In the genomic region with DNA sequence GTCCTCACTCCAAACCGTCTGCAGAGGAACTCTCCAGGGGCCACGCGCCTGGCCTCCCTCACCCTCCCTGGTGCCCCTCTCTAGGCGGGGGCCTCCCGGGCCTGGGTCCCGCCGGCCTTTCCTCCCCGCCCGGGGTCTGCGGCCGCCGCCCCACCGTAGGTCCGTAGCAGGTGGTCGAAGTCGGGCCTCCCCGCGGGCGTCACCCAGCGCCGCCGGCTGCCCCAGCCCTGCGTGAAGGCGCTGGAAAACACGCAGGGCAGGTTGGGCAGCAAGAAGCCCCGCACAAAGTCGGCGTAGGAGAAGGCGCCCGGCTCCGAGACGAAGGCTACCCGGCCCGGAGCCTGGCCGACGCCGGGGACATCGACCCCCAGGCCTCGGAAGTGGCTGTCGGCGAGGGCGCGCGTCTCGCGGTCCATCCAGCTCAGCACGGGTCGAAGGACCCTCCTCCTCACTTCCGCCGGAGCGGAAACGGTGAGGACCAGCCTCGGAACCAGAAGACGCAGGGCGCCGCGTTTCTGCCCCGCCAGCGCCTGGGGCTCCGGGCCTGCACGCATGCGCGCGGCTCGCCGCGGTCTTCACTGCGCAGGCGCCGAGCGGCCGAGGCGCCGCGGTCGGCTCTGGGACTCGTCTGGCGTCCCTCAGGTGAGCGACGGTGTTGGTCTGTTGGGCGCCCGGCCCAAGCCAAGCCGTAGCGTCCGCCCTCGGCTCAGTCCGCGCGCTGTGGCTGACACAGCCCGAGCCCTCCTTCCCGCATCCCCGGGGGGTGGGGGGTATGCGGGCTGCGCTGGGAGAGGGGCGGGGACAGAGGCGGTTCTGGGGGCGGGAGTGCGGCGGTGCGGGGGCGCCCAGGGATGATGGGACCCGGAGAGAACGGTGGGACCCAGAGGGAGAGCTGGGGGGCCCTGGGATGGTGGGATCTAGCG, we compare ENCODE assay signal across 1 cellular context.
TF ChIP-seq lines count a peak whose summit lies in the region.

A gene with protein sequence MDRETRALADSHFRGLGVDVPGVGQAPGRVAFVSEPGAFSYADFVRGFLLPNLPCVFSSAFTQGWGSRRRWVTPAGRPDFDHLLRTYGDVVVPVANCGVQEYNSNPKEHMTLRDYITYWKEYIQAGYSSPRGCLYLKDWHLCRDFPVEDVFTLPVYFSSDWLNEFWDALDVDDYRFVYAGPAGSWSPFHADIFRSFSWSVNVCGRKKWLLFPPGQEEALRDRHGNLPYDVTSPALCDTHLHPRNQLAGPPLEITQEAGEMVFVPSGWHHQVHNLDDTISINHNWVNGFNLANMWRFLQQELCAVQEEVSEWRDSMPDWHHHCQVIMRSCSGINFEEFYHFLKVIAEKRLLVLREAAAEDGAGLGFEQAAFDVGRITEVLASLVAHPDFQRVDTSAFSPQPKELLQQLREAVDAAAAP (minus strand): TSS at position 445 of the 923 bp plus-strand sequence. CDS start 29 bp downstream, at position 416.
A gene with protein sequence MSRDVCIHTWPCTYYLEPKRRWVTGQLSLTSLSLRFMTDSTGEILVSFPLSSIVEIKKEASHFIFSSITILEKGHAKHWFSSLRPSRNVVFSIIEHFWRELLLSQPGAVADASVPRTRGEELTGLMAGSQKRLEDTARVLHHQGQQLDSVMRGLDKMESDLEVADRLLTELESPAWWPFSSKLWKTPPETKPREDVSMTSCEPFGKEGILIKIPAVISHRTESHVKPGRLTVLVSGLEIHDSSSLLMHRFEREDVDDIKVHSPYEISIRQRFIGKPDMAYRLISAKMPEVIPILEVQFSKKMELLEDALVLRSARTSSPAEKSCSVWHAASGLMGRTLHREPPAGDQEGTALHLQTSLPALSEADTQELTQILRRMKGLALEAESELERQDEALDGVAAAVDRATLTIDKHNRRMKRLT (plus strand): TSS at position 578 of the 923 bp plus-strand sequence. CDS start 12,302 bp downstream, outside the sequence.

TF ChIP-seq in K562, 482 proteins besides CTCF, POLR2A, EP300 and RAD21 (continued from another document and continues in another):
- TF ChIP-seq, protein P1, sequence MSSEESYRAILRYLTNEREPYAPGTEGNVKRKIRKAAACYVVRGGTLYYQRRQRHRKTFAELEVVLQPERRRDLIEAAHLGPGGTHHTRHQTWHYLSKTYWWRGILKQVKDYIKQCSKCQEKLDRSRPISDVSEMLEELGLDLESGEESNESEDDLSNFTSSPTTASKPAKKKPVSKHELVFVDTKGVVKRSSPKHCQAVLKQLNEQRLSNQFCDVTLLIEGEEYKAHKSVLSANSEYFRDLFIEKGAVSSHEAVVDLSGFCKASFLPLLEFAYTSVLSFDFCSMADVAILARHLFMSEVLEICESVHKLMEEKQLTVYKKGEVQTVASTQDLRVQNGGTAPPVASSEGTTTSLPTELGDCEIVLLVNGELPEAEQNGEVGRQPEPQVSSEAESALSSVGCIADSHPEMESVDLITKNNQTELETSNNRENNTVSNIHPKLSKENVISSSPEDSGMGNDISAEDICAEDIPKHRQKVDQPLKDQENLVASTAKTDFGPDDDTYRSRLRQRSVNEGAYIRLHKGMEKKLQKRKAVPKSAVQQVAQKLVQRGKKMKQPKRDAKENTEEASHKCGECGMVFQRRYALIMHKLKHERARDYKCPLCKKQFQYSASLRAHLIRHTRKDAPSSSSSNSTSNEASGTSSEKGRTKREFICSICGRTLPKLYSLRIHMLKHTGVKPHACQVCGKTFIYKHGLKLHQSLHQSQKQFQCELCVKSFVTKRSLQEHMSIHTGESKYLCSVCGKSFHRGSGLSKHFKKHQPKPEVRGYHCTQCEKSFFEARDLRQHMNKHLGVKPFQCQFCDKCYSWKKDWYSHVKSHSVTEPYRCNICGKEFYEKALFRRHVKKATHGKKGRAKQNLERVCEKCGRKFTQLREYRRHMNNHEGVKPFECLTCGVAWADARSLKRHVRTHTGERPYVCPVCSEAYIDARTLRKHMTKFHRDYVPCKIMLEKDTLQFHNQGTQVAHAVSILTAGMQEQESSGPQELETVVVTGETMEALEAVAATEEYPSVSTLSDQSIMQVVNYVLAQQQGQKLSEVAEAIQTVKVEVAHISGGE (CRISPR knock-in tag; IDR thresholded peaks at IDR 0.05), result peak; percentile 99 to 100 (median 100)
- TF ChIP-seq SAP30 (IDR thresholded peaks at IDR 0.05; ENCODE audit: borderline replicate concordance, insufficient read depth, low read depth, low read length, poor library complexity, severe bottlenecking), result peak; percentile 83
- TF ChIP-seq CXXC5 (CRISPR knock-in tag; IDR thresholded peaks at IDR 0.05), result peak; percentile 95
- peak; percentile 99 for TF ChIP-seq ZC3H11A (IDR thresholded peaks at IDR 0.05; ENCODE audit: low read depth, low read length)
- no peak for TF ChIP-seq CCAR2 (IDR thresholded peaks at IDR 0.05; ENCODE audit: low read depth, low read length)
- TF ChIP-seq JUND (IDR thresholded peaks at IDR 0.05; ENCODE audit: borderline replicate concordance, low read depth, low read length), result peak; percentile 77
- TF ChIP-seq JUND (tag; IDR thresholded peaks at IDR 0.05; ENCODE audit: borderline replicate concordance, low read depth, low read length), result no peak; the same call in 2 of the 3 replicates
- peak; percentile 90 for TF ChIP-seq POU5F1 (IDR thresholded peaks at IDR 0.05; ENCODE audit: borderline replicate concordance, low read depth, low read length, partially characterized antibody)
- TF ChIP-seq, protein P2, sequence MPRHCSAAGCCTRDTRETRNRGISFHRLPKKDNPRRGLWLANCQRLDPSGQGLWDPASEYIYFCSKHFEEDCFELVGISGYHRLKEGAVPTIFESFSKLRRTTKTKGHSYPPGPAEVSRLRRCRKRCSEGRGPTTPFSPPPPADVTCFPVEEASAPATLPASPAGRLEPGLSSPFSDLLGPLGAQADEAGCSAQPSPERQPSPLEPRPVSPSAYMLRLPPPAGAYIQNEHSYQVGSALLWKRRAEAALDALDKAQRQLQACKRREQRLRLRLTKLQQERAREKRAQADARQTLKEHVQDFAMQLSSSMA (CRISPR knock-in tag; IDR thresholded peaks at IDR 0.05), result no peak; the same call in 1 of the 2 replicates
- TF ChIP-seq MTA3 (IDR thresholded peaks at IDR 0.05; ENCODE audit: borderline replicate concordance), result peak; percentile 97
- TF ChIP-seq SIX5 (IDR thresholded peaks at IDR 0.05; ENCODE audit: borderline replicate concordance in 1 of 2, insufficient read depth in 1 of 2, low read depth in 1 of 2, low read length in 2 of 2), result peak; percentile 53 to 58; a peak in 2 of 4 replicates
- TF ChIP-seq NFIC (IDR thresholded peaks at IDR 0.05), result peak; percentile 66
- TF ChIP-seq, protein P3, sequence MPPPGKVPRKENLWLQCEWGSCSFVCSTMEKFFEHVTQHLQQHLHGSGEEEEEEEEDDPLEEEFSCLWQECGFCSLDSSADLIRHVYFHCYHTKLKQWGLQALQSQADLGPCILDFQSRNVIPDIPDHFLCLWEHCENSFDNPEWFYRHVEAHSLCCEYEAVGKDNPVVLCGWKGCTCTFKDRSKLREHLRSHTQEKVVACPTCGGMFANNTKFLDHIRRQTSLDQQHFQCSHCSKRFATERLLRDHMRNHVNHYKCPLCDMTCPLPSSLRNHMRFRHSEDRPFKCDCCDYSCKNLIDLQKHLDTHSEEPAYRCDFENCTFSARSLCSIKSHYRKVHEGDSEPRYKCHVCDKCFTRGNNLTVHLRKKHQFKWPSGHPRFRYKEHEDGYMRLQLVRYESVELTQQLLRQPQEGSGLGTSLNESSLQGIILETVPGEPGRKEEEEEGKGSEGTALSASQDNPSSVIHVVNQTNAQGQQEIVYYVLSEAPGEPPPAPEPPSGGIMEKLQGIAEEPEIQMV (tag; conservative IDR thresholded peaks at IDR 0.05; ENCODE audit: low read depth), result no peak
- peak; percentile 93 for TF ChIP-seq ZFX (CRISPR knock-in tag; IDR thresholded peaks at IDR 0.05)
- peak; percentile 50 for TF ChIP-seq RBM22 (IDR thresholded peaks at IDR 0.05; ENCODE audit: low read depth, low read length, poor library complexity, severe bottlenecking)
- TF ChIP-seq, protein P4, sequence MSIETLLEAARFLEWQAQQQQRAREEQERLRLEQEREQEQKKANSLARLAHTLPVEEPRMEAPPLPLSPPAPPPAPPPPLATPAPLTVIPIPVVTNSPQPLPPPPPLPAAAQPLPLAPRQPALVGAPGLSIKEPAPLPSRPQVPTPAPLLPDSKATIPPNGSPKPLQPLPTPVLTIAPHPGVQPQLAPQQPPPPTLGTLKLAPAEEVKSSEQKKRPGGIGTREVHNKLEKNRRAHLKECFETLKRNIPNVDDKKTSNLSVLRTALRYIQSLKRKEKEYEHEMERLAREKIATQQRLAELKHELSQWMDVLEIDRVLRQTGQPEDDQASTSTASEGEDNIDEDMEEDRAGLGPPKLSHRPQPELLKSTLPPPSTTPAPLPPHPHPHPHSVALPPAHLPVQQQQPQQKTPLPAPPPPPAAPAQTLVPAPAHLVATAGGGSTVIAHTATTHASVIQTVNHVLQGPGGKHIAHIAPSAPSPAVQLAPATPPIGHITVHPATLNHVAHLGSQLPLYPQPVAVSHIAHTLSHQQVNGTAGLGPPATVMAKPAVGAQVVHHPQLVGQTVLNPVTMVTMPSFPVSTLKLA (conservative IDR thresholded peaks at IDR 0.05), result peak; percentile 67 to 89
- TF ChIP-seq, protein P5, sequence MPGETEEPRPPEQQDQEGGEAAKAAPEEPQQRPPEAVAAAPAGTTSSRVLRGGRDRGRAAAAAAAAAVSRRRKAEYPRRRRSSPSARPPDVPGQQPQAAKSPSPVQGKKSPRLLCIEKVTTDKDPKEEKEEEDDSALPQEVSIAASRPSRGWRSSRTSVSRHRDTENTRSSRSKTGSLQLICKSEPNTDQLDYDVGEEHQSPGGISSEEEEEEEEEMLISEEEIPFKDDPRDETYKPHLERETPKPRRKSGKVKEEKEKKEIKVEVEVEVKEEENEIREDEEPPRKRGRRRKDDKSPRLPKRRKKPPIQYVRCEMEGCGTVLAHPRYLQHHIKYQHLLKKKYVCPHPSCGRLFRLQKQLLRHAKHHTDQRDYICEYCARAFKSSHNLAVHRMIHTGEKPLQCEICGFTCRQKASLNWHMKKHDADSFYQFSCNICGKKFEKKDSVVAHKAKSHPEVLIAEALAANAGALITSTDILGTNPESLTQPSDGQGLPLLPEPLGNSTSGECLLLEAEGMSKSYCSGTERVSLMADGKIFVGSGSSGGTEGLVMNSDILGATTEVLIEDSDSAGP (CRISPR knock-in tag; IDR thresholded peaks at IDR 0.05), result peak; percentile 78
- TF ChIP-seq, protein P6, sequence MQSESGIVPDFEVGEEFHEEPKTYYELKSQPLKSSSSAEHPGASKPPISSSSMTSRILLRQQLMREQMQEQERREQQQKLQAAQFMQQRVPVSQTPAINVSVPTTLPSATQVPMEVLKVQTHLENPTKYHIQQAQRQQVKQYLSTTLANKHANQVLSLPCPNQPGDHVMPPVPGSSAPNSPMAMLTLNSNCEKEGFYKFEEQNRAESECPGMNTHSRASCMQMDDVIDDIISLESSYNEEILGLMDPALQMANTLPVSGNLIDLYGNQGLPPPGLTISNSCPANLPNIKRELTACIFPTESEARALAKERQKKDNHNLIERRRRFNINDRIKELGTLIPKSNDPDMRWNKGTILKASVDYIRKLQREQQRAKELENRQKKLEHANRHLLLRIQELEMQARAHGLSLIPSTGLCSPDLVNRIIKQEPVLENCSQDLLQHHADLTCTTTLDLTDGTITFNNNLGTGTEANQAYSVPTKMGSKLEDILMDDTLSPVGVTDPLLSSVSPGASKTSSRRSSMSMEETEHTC (IDR thresholded peaks at IDR 0.05), result peak; percentile 77; the same call in 1 of the 2 replicates
- TF ChIP-seq ZNF75A (CRISPR knock-in tag; IDR thresholded peaks at IDR 0.05), result no peak
- peak; percentile 100 for TF ChIP-seq GABPA (tag; conservative IDR thresholded peaks at IDR 0.05; ENCODE audit: low read depth)
- TF ChIP-seq NRF1 (conservative IDR thresholded peaks at IDR 0.05 in 1 of 2, IDR thresholded peaks at IDR 0.05 in 1 of 2), result peak; percentile 98 to 99
- no peak for TF ChIP-seq RFX7 (CRISPR knock-in tag; IDR thresholded peaks at IDR 0.05)
- TF ChIP-seq NR2C2 (CRISPR knock-in tag; IDR thresholded peaks at IDR 0.05), result peak; percentile 86
- peak; percentile 88 for TF ChIP-seq NR2C2 (tag; IDR thresholded peaks at IDR 0.05)
- TF ChIP-seq, protein P7, sequence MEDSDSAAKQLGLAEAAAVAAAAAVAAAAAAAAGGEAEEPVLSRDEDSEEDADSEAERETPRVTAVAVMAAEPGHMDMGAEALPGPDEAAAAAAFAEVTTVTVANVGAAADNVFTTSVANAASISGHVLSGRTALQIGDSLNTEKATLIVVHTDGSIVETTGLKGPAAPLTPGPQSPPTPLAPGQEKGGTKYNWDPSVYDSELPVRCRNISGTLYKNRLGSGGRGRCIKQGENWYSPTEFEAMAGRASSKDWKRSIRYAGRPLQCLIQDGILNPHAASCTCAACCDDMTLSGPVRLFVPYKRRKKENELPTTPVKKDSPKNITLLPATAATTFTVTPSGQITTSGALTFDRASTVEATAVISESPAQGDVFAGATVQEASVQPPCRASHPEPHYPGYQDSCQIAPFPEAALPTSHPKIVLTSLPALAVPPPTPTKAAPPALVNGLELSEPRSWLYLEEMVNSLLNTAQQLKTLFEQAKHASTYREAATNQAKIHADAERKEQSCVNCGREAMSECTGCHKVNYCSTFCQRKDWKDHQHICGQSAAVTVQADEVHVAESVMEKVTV (CRISPR knock-in tag; IDR thresholded peaks at IDR 0.05), result peak; percentile 20; the same call in 1 of the 2 replicates
- peak; percentile 63; the same call in 1 of the 2 replicates for TF ChIP-seq CBFB (CRISPR knock-in tag; IDR thresholded peaks at IDR 0.05)
- 0 out of 2 replicates have a peak, but pooled peaks have one; percentile 17 for TF ChIP-seq HNRNPL (IDR thresholded peaks at IDR 0.05; ENCODE audit: low read depth, low read length)
- peak; percentile 71; the same call in 1 of the 2 replicates for TF ChIP-seq RNF2 (IDR thresholded peaks at IDR 0.05)
- no peak for TF ChIP-seq TAF9B (IDR thresholded peaks at IDR 0.05; ENCODE audit: partially characterized antibody)
- TF ChIP-seq, protein P8, sequence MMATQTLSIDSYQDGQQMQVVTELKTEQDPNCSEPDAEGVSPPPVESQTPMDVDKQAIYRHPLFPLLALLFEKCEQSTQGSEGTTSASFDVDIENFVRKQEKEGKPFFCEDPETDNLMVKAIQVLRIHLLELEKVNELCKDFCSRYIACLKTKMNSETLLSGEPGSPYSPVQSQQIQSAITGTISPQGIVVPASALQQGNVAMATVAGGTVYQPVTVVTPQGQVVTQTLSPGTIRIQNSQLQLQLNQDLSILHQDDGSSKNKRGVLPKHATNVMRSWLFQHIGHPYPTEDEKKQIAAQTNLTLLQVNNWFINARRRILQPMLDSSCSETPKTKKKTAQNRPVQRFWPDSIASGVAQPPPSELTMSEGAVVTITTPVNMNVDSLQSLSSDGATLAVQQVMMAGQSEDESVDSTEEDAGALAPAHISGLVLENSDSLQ (IDR thresholded peaks at IDR 0.05), result peak; percentile 53; the same call in 1 of the 2 replicates
- 0 out of 2 replicates have a peak, but pooled peaks have one; percentile 54 for TF ChIP-seq RUNX1 (IDR thresholded peaks at IDR 0.05; ENCODE audit: low read depth)
- 0 out of 2 replicates have a peak, but pooled peaks have one; percentile 54 for TF ChIP-seq ZNF766 (CRISPR knock-in tag; conservative IDR thresholded peaks at IDR 0.05)
- TF ChIP-seq HDAC8 (tag; IDR thresholded peaks at IDR 0.05), result peak; percentile 72; the same call in 1 of the 2 replicates
- no peak for TF ChIP-seq SRSF7 (optimal IDR thresholded peaks at IDR 0.05; ENCODE audit: low read depth, low read length)
- peak; percentile 34 to 54; a peak in 3 of 4 replicates for TF ChIP-seq SRF (CRISPR knock-in tag; IDR thresholded peaks at IDR 0.05)
- TF ChIP-seq SIRT6 (IDR thresholded peaks at IDR 0.05; ENCODE audit: low read depth, low read length), result no peak
- TF ChIP-seq SIN3A (IDR thresholded peaks at IDR 0.05; ENCODE audit: borderline replicate concordance in 2 of 2, control insufficient read depth in 1 of 2, low read depth in 2 of 2, low read length in 2 of 2), result peak; percentile 83 to 88; a peak in 3 of 4 replicates
- TF ChIP-seq, protein P9, sequence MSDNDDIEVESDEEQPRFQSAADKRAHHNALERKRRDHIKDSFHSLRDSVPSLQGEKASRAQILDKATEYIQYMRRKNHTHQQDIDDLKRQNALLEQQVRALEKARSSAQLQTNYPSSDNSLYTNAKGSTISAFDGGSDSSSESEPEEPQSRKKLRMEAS (CRISPR knock-in tag; IDR thresholded peaks at IDR 0.05), result peak; percentile 83
- TF ChIP-seq ZEB2 (IDR thresholded peaks at IDR 0.05), result peak; percentile 97
- TF ChIP-seq PHB2 (IDR thresholded peaks at IDR 0.05; ENCODE audit: low read depth), result no peak
